ENCODE assay signal across 8 cellular contexts in genomic region chr22:24247564-24248344, GRCh38. TPM values are rescaled to one million over a fixed set of nuclear protein-coding genes. Genes with fewer than 3 reads are reported as not detected.
A peak's percentile ranks its signal among the peaks of the same experiment; 100 is the strongest.
DNase-seq lines count a peak whose midpoint lies in the region; ATAC-seq and TF ChIP-seq lines count a peak whose summit lies in the region.

No MANE protein-coding gene starts in this region.

- H3K4me1 ChIP-seq in Loucy (ENCODE audit: insufficient read depth, low read length, poor library complexity, severe bottlenecking) = peaks cover 20% of the 10 kb centered on the region

- H3K9me3 Mint-ChIP-seq in T-helper 2 cell treated with Interferon-gamma antibody and Interleukin-4, amounts not matched to agents 5 μg/mL and 100 μg/mL, for 36 hours = no peaks in the 10 kb centered on the region
- H3K9me3 Mint-ChIP-seq in MCF 10A (ENCODE audit: unreplicated experiment) = no peaks in the 10 kb centered on the region

- H3K4me2 ChIP-seq in Loucy (ENCODE audit: low read depth, low read length, poor library complexity, severe bottlenecking) = no peak overlapping the region

- TF ChIP-seq CTCF in Loucy (conservative IDR thresholded peaks at IDR 0.05; ENCODE audit: low read length) = peak; percentile 76
- TF ChIP-seq CTCF in MCF 10A (IDR thresholded peaks at IDR 0.05; ENCODE audit: unreplicated experiment) = peak; percentile 85

- H3K4me3 Mint-ChIP-seq in T-helper 2 cell treated with Interferon-gamma antibody and Interleukin-4, amounts not matched to agents 5 μg/mL and 100 μg/mL, for 36 hours = no peak overlapping the region
- no peak overlapping the region for H3K4me3 Mint-ChIP-seq in MCF 10A (ENCODE audit: unreplicated experiment)

- POLR2A ChIA-PET in MCF 10A (lab: Yijun Ruan, JAX) = interaction anchor here (0.7 to 1.1 kb wide), 2 partner anchors 58 to 334 kb away, joined by 3 to 13 read pairs; no protein-coding TSS in a partner anchor

- ATAC-seq in GM21423 (IDR thresholded peaks at IDR 0.05; ENCODE audit: unreplicated experiment) (no peak), HG03196 (IDR thresholded peaks at IDR 0.05; ENCODE audit: unreplicated experiment) (no peak)

- DNase-seq in GM03348 (ENCODE audit: low spot score) (peak; percentile 94), MCF 10A (ENCODE audit: unreplicated experiment) (peak; percentile 99), iPS-NIHi7 (ENCODE audit: extremely low spot score) (peak; percentile 97), skeletal muscle cell (ENCODE audit: low read depth) (peak; percentile 97)
- peak; percentile 48 for DNase-seq in T-helper 2 cell treated with Interferon-gamma antibody and Interleukin-4, amounts not matched to agents 5 μg/mL and 100 μg/mL, for 36 hours (ENCODE audit: low spot score)

- no peaks in the 10 kb centered on the region for H3K36me3 Mint-ChIP-seq in T-helper 2 cell treated with Interferon-gamma antibody and Interleukin-4, amounts not matched to agents 5 μg/mL and 100 μg/mL, for 36 hours (ENCODE audit: low read depth)
- no peaks in the 10 kb centered on the region for H3K36me3 Mint-ChIP-seq in MCF 10A (ENCODE audit: insufficient read depth, unreplicated experiment)

- no peak overlapping the region for H3K9ac ChIP-seq in Loucy (ENCODE audit: low read depth, low read length, poor library complexity, severe bottlenecking)

- no peaks in the 10 kb centered on the region for H3K79me2 ChIP-seq in Loucy (ENCODE audit: insufficient read depth, low read length)

- intact Hi-C loops in MCF 10A (cut with micrococcal nuclease) = loop anchor here (10.0 kb wide), 1 partner anchor 263 kb away; the partner anchor contains the start of gene GSTT2

- no peak overlapping the region for H3K27ac Mint-ChIP-seq in T-helper 2 cell treated with Interferon-gamma antibody and Interleukin-4, amounts not matched to agents 5 μg/mL and 100 μg/mL, for 36 hours
- peak overlapping the region; percentile 61 for H3K27ac Mint-ChIP-seq in MCF 10A (ENCODE audit: low read depth, unreplicated experiment)

- 0 out of 2 replicates have a peak overlapping the region, but pooled peaks have one; percentile 64 for H2AFZ ChIP-seq in Loucy (ENCODE audit: low read length)

- no peaks in the 10 kb centered on the region for H4K20me1 ChIP-seq in Loucy (ENCODE audit: insufficient read depth, low read length, poor library complexity, severe bottlenecking)

- peaks cover 13% of the 10 kb centered on the region for H3K4me1 Mint-ChIP-seq in T-helper 2 cell treated with Interferon-gamma antibody and Interleukin-4, amounts not matched to agents 5 μg/mL and 100 μg/mL, for 36 hours (ENCODE audit: low read depth)
- H3K4me1 Mint-ChIP-seq in MCF 10A (ENCODE audit: insufficient read depth, unreplicated experiment) = peaks cover 27% of the 10 kb centered on the region

- no TSS peak for BruUV-seq in MCF 10A (replicated peaks; lab: Mats Ljungman, UMichigan)

- H3K36me3 ChIP-seq in Loucy (ENCODE audit: insufficient read depth, low read length) = no peaks in the 10 kb centered on the region

- H3K9me3 ChIP-seq in Loucy (ENCODE audit: insufficient read depth, low read depth, low read length) = no peaks in the 10 kb centered on the region

- H3K9me2 ChIP-seq in Loucy (replicated peaks; ENCODE audit: low read depth, low read length) = no peaks in the 10 kb centered on the region

- CTCF ChIA-PET in MCF 10A (lab: Yijun Ruan, JAX) = interaction anchor here (0.6 to 2.4 kb wide), 11 partner anchors 24 to 221 kb away, joined by 3 to 18 read pairs (median 3); no protein-coding TSS in a partner anchor

- H3K4me3 ChIP-seq in Loucy (ENCODE audit: low read length, poor library complexity, severe bottlenecking) (no peak overlapping the region), skeletal muscle cell (ENCODE audit: low read depth, low read length) (peak overlapping the region; percentile 2)

- no peaks in the 10 kb centered on the region for H3K27me3 ChIP-seq in Loucy (ENCODE audit: insufficient read depth, low read length, poor library complexity, severe bottlenecking)

- H3K27me3 Mint-ChIP-seq in T-helper 2 cell treated with Interferon-gamma antibody and Interleukin-4, amounts not matched to agents 5 μg/mL and 100 μg/mL, for 36 hours (ENCODE audit: low read depth) = no peaks in the 10 kb centered on the region
- H3K27me3 Mint-ChIP-seq in MCF 10A (ENCODE audit: insufficient read depth, unreplicated experiment) = no peaks in the 10 kb centered on the region

- no peaks in the 10 kb centered on the region for H3F3A ChIP-seq in Loucy (ENCODE audit: low read depth)

RNA-seq across cellular contexts. Expression of gene GGT5, which starts 2.9 kb away (rescaled TPM):
- total RNA-seq in MCF 10A (2022) = 31.5 and 34.6 TPM in 2 replicates

RNA-seq across cellular contexts. Expression of gene SPECC1L, which starts 22.9 kb away (rescaled TPM):
- 48.7 and 60.4 TPM in 2 replicates for total RNA-seq in MCF 10A (2022)

Comparison
In these comparisons a context has a peak if more than half of its experiments do, and no peak if none do; other contexts are left out.
1. DNase-seq: peak in every context shown above with its lines; median percentile 99 in MCF 10A; 97 in iPS-NIHi7; 97 in skeletal muscle cell; 94 in GM03348; 48 in T-helper 2 cell treated with Interferon-gamma antibody and Interleukin-4, amounts not matched to agents 5 μg/mL and 100 μg/mL, for 36 hours.